Comparison of ENCODE assay signal across 24 cellular contexts in genomic region chr6:120994573-120994967, GRCh38.
"Had no signal": no experiment of that assay in that cellular context is flagged by ENCODE, and none has a peak within 500 bp of the region (broad histone marks: within the 10 kb centered on the region; RNA-seq: fewer than 3 reads in every experiment).

No MANE protein-coding gene starts in this region.

- H3K4me1 ChIP-seq: ascending aorta had no signal

- H3K36me3 ChIP-seq: ascending aorta, WERI-Rb-1 had no signal

- H3K27me3 ChIP-seq: ascending aorta had no signal

- H3K9me3 ChIP-seq: ascending aorta had no signal

- H3K27ac ChIP-seq: ascending aorta, coronary artery, dorsolateral prefrontal cortex, WERI-Rb-1 had no signal

- DNase-seq: activated B cell treated with CpG ODN at 0.5 μM for 24 hours; activated CD4-positive, alpha-beta T cell treated with anti-CD3 and anti-CD28 coated beads for 48 hours; activated CD4-positive, alpha-beta T cell treated with anti-CD3 and anti-CD28 coated beads, Interleukin-2, amount 50 U/mL, for 1 hour; activated CD4-positive, alpha-beta T cell treated with anti-CD3 and anti-CD28 coated beads, Interleukin-2, amount 50 U/mL, for 48 hours; activated CD8-positive, alpha-beta memory T cell treated with anti-CD3 and anti-CD28 coated beads, Interleukin-2, amount 10 ng/mL, durations not matched to agents 7 days and 5 days; activated CD8-positive, alpha-beta memory T cell treated with anti-CD3 and anti-CD28 coated beads, Interleukin-2, amount 50 U/mL, for 4 hours; activated CD8-positive, alpha-beta T cell treated with anti-CD3 and anti-CD28 coated beads for 36 hours; activated effector memory CD4-positive, alpha-beta T cell treated with anti-CD3 and anti-CD28 coated beads, Interleukin-2, amount 50 U/mL, for 16 hours; activated naive CD4-positive, alpha-beta T cell treated with anti-CD3 and anti-CD28 coated beads, Interleukin-2, amount 10 ng/mL, durations not matched to agents 7 days and 5 days; activated naive CD8-positive, alpha-beta T cell treated with anti-CD3 and anti-CD28 coated beads, Interleukin-2, amount 10 ng/mL, durations not matched to agents 7 days and 5 days; activated T-cell treated with anti-CD3 and anti-CD28 coated beads, Interleukin-2, amount 50 U/mL, for 1 hour; activated T-cell treated with anti-CD3 and anti-CD28 coated beads, Interleukin-2, amount 50 U/mL, for 48 hours; dorsolateral prefrontal cortex; effector memory CD4-positive, alpha-beta T cell; endodermal cell; foreskin fibroblast; head of caudate nucleus; T1000; WERI-Rb-1 had no signal

- ATAC-seq: activated CD4-positive, CD25-positive, alpha-beta regulatory T cell treated with anti-CD3 and anti-CD28 coated beads, Interleukin-2, amount 50 U/mL, for 24 hours; activated CD8-positive, alpha-beta memory T cell treated with anti-CD3 and anti-CD28 coated beads, Interleukin-2, amount 10 ng/mL, durations not matched to agents 7 days and 5 days; activated CD8-positive, alpha-beta T cell treated with anti-CD3 and anti-CD28 coated beads for 36 hours; activated naive CD4-positive, alpha-beta T cell treated with anti-CD3 and anti-CD28 coated beads, Interleukin-2, amount 50 U/mL, for 72 hours; esophagus mucosa had no signal

- H3K4me3 ChIP-seq: ascending aorta, coronary artery, dorsolateral prefrontal cortex had no signal
